23 cellular contexts compared by ENCODE assay signal in genomic region chr6:108941281-108941680, GRCh38.
DNase-seq lines count a peak whose midpoint lies in the region; ATAC-seq and TF ChIP-seq lines count a peak whose summit lies in the region.
"Had no signal": no experiment of that assay in that cellular context is flagged by ENCODE, and none has a peak within 500 bp of the region (broad histone marks: within the 10 kb centered on the region; RNA-seq: fewer than 3 reads in every experiment).

No MANE protein-coding gene starts in this region.

- H3K4me3 Mint-ChIP-seq in MCF 10A (ENCODE audit: unreplicated experiment) (no peak overlapping the region), T-cell (no peak overlapping the region), mesothelial cell of epicardium (no peak overlapping the region)
- H3K4me3 Mint-ChIP-seq in CD4-positive, alpha-beta memory T cell = peak overlapping the region in 1 of 8 donors; percentile 22

- intact Hi-C loops in MCF 10A (cut with micrococcal nuclease) (no loop called here), breast epithelium (cut with DNase I; ENCODE audit: low total_unique reads) (no loop called here)
- intact Hi-C loops in CD4-positive, alpha-beta memory T cell (cut with micrococcal nuclease) = loop anchor here (5.0 kb wide), 3 partner anchors 39 to 384 kb away; no protein-coding TSS in a partner anchor

- TF ChIP-seq CTCF in MCF 10A (IDR thresholded peaks at IDR 0.05; ENCODE audit: unreplicated experiment) (no peak), breast epithelium (IDR thresholded peaks at IDR 0.05) (no peak), mesothelial cell of epicardium (IDR thresholded peaks at IDR 0.05; ENCODE audit: unreplicated experiment) (no peak)

- H3K27ac ChIP-seq in breast epithelium (no peak overlapping the region), skeletal muscle tissue (ENCODE audit: low read depth, low read length) (peak overlapping the region; percentile 67)
- H3K27ac ChIP-seq in CD4-positive, alpha-beta memory T cell (ENCODE audit: low read depth, low read length) = no peak overlapping the region
- H3K27ac ChIP-seq: C4-2B, SJCRH30 had no signal

- H3K9me3 Mint-ChIP-seq in MCF 10A (ENCODE audit: unreplicated experiment) (no peaks in the 10 kb centered on the region), T-cell (peaks cover 0 to 3% (median 0%) of the 10 kb centered on the region in 3 donors), mesothelial cell of epicardium (peaks cover 10% of the 10 kb centered on the region)
- peaks cover 0 to 4% (median 0%) of the 10 kb centered on the region in 8 donors for H3K9me3 Mint-ChIP-seq in CD4-positive, alpha-beta memory T cell

- peaks cover 15% of the 10 kb centered on the region for H3K4me1 Mint-ChIP-seq in MCF 10A (ENCODE audit: insufficient read depth, unreplicated experiment)
- peaks cover 50 to 60% (median 52%) of the 10 kb centered on the region in 3 donors for H3K4me1 Mint-ChIP-seq in T-cell
- peaks cover 47% of the 10 kb centered on the region for H3K4me1 Mint-ChIP-seq in mesothelial cell of epicardium
- H3K4me1 Mint-ChIP-seq in CD4-positive, alpha-beta memory T cell = peaks cover 15 to 61% (median 36%) of the 10 kb centered on the region in 4 donors

- H3K9me3 ChIP-seq in breast epithelium (no peaks in the 10 kb centered on the region), skeletal muscle tissue (ENCODE audit: control insufficient read depth in 3 of 3, low read length in 3 of 3) (no peaks in the 10 kb centered on the region)
- no peaks in the 10 kb centered on the region for H3K9me3 ChIP-seq in CD4-positive, alpha-beta memory T cell (ENCODE audit: control insufficient read depth in 1 of 2, low read length in 2 of 2)
- H3K9me3 ChIP-seq: SJCRH30 had no signal

- no peak for DNase-seq in MCF 10A (ENCODE audit: unreplicated experiment)
- no peak for DNase-seq in breast epithelium (ENCODE audit: low spot score in 2 of 2)
- DNase-seq in T-cell = no peak
- no peak for DNase-seq in mesothelial cell of epicardium (ENCODE audit: low spot score in 2 of 2, unreplicated experiment in 2 of 2)
- no peak for DNase-seq in CD4-positive, alpha-beta memory T cell
- DNase-seq: COR-L47, DMS 273 treated with DMSO at 0.1 percent for 48 hours, DMS79 treated with DMSO at 0.1 percent for 48 hours, Karpas-422, MM.1S, NCI-H1048, NCI-H1417 treated with DMSO at 0.1 percent for 48 hours, NCI-H187, NCI-H2107, NCI-H446 treated with DMSO at 0.1 percent for 48 hours, NCI-H526 treated with DMSO at 0.1 percent for 48 hours, OCI-M1, SJCRH30 had no signal

- ATAC-seq in T-cell (replicated peaks in 1 of 4) (no peak), HG03469 (IDR thresholded peaks at IDR 0.05; ENCODE audit: unreplicated experiment) (no peak), GM18502 (IDR thresholded peaks at IDR 0.05; ENCODE audit: poor library complexity, unreplicated experiment) (no peak)
- ATAC-seq: GM12878 had no signal

- peak overlapping the region; percentile 23 for H3K27ac Mint-ChIP-seq in MCF 10A (ENCODE audit: low read depth, unreplicated experiment)
- H3K27ac Mint-ChIP-seq in T-cell = peak overlapping the region; percentile 4 to 25
- peak overlapping the region; percentile 3 for H3K27ac Mint-ChIP-seq in mesothelial cell of epicardium
- peak overlapping the region in 2 of 7 donors; percentile 1 to 22 for H3K27ac Mint-ChIP-seq in CD4-positive, alpha-beta memory T cell

- H3K36me3 ChIP-seq in breast epithelium (no peaks in the 10 kb centered on the region), skeletal muscle tissue (ENCODE audit: control insufficient read depth in 3 of 3, insufficient read depth in 3 of 3, low read length in 3 of 3) (no peaks in the 10 kb centered on the region)
- H3K36me3 ChIP-seq in CD4-positive, alpha-beta memory T cell (ENCODE audit: insufficient read depth, low read length) = no peaks in the 10 kb centered on the region
- H3K36me3 ChIP-seq: SJCRH30 had no signal

- H3K4me3 ChIP-seq in breast epithelium (no peak overlapping the region), skeletal muscle tissue (ENCODE audit: low read length in 3 of 3) (no peak overlapping the region)
- no peak overlapping the region for H3K4me3 ChIP-seq in CD4-positive, alpha-beta memory T cell (ENCODE audit: low read length in 2 of 2)
- H3K4me3 ChIP-seq: GM12878, SJCRH30 had no signal

- no TSS peak for BruUV-seq in MCF 10A (replicated peaks; lab: Mats Ljungman, UMichigan)

- POLR2A ChIA-PET in MCF 10A (lab: Yijun Ruan, JAX) = interaction anchor here (1.0 kb wide), 1 partner anchor 60 kb away, joined by 3 read pairs; no protein-coding TSS in a partner anchor
- POLR2A ChIA-PET in T-cell (lab: Charles Lee) = interaction anchor here in 1 of 2 donors (0.7 kb wide), 1 partner anchor 158 kb away, joined by 3 read pairs; no protein-coding TSS in a partner anchor
- POLR2A ChIA-PET in CD4-positive, alpha-beta memory T cell (lab: Charles Lee; ENCODE audit: partially characterized antibody) = interaction anchor here (0.6 to 1.8 kb wide), 4 partner anchors 14 to 68 kb away, joined by 3 to 4 read pairs (median 3); no protein-coding TSS in a partner anchor

- CTCF ChIA-PET in MCF 10A (lab: Yijun Ruan, JAX) = interaction anchor here (1.2 kb wide), 2 partner anchors 10 to 15 kb away, joined by 3 to 4 read pairs; no protein-coding TSS in a partner anchor
- CTCF ChIA-PET in T-cell (lab: Charles Lee) = interaction anchor here (0.5 to 0.6 kb wide), 2 partner anchors 443 to 685 kb away, joined by 4 to 8 read pairs; no protein-coding TSS in a partner anchor
- CTCF ChIA-PET in CD4-positive, alpha-beta memory T cell (lab: Charles Lee; ENCODE audit: partially characterized antibody) = interaction anchor here (1.5 kb wide), 1 partner anchor 39 kb away, joined by 3 read pairs; no protein-coding TSS in a partner anchor

- no peak overlapping the region for H3K9ac ChIP-seq in skeletal muscle tissue (ENCODE audit: low read depth in 1 of 3, low read length in 3 of 3)

- H3K4me1 ChIP-seq in breast epithelium (peaks cover 0 to 13% of the 10 kb centered on the region in 2 donors), skeletal muscle tissue (ENCODE audit: control insufficient read depth in 3 of 3, insufficient read depth in 3 of 3, low read length in 3 of 3) (peaks cover 34 to 40% (median 36%) of the 10 kb centered on the region in 3 donors)
- peaks cover 37% of the 10 kb centered on the region for H3K4me1 ChIP-seq in CD4-positive, alpha-beta memory T cell (ENCODE audit: insufficient read depth, low read length)

- H3K36me3 Mint-ChIP-seq in MCF 10A (ENCODE audit: insufficient read depth, unreplicated experiment) (peaks cover 6% of the 10 kb centered on the region), T-cell (peaks cover 2% of the 10 kb centered on the region), mesothelial cell of epicardium (peaks cover 3% of the 10 kb centered on the region)
- peaks cover 0 to 4% of the 10 kb centered on the region in 2 donors for H3K36me3 Mint-ChIP-seq in CD4-positive, alpha-beta memory T cell

- no peak for TF ChIP-seq POLR2A in breast epithelium (IDR thresholded peaks at IDR 0.05)

- H3K27me3 ChIP-seq in breast epithelium (no peaks in the 10 kb centered on the region), skeletal muscle tissue (ENCODE audit: control insufficient read depth in 3 of 3, insufficient read depth in 3 of 3, low read length in 3 of 3) (no peaks in the 10 kb centered on the region)
- no peaks in the 10 kb centered on the region for H3K27me3 ChIP-seq in CD4-positive, alpha-beta memory T cell (ENCODE audit: insufficient read depth, low read length)
- H3K27me3 ChIP-seq: SJCRH30 had no signal

- H3K27me3 Mint-ChIP-seq in MCF 10A (ENCODE audit: insufficient read depth, unreplicated experiment) (no peaks in the 10 kb centered on the region), T-cell (no peaks in the 10 kb centered on the region), mesothelial cell of epicardium (ENCODE audit: low read depth) (no peaks in the 10 kb centered on the region)
- no peaks in the 10 kb centered on the region for H3K27me3 Mint-ChIP-seq in CD4-positive, alpha-beta memory T cell
